In genomic region chr9:126348911-126349550, GRCh38 we compare ENCODE assay signal across 1 cellular context.
TF ChIP-seq lines count a peak whose summit lies in the region.

No MANE protein-coding gene starts in this region.

TF ChIP-seq in H1, 55 proteins besides CTCF, POLR2A, EP300 and RAD21:
- TF ChIP-seq, protein P1, sequence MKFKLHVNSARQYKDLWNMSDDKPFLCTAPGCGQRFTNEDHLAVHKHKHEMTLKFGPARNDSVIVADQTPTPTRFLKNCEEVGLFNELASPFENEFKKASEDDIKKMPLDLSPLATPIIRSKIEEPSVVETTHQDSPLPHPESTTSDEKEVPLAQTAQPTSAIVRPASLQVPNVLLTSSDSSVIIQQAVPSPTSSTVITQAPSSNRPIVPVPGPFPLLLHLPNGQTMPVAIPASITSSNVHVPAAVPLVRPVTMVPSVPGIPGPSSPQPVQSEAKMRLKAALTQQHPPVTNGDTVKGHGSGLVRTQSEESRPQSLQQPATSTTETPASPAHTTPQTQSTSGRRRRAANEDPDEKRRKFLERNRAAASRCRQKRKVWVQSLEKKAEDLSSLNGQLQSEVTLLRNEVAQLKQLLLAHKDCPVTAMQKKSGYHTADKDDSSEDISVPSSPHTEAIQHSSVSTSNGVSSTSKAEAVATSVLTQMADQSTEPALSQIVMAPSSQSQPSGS (IDR thresholded peaks at IDR 0.05; ENCODE audit: low read length), result no peak
- TF ChIP-seq CBX5 (IDR thresholded peaks at IDR 0.05; ENCODE audit: low read depth, low read length) (no peak), CHD1 (IDR thresholded peaks at IDR 0.05; ENCODE audit: low read depth, low read length) (no peak), SIN3A (conservative IDR thresholded peaks at IDR 0.05 in 1 of 2, IDR thresholded peaks at IDR 0.05 in 1 of 2; ENCODE audit: low read depth in 1 of 2, low read length in 2 of 2) (no peak), RXRA (IDR thresholded peaks at IDR 0.05; ENCODE audit: insufficient read depth, low read depth, low read length) (no peak), POLR2AphosphoS5 (IDR thresholded peaks at IDR 0.05; ENCODE audit: low read depth, low read length) (no peak), KDM1A (IDR thresholded peaks at IDR 0.05; ENCODE audit: borderline replicate concordance, low read length) (no peak), CREB1 (IDR thresholded peaks at IDR 0.05) (no peak), POU5F1 (IDR thresholded peaks at IDR 0.05; ENCODE audit: low read depth, low read length) (no peak), USF2 (IDR thresholded peaks at IDR 0.05; ENCODE audit: low read length) (no peak), NRF1 (IDR thresholded peaks at IDR 0.05; ENCODE audit: low read depth, low read length) (no peak), RFX5 (IDR thresholded peaks at IDR 0.05; ENCODE audit: borderline replicate concordance, low read depth, low read length) (no peak), YY1 (IDR thresholded peaks at IDR 0.05; ENCODE audit: low read depth, low read length) (no peak), SRF (IDR thresholded peaks at IDR 0.05; ENCODE audit: low read depth, low read length) (no peak), SP2 (IDR thresholded peaks at IDR 0.05; ENCODE audit: low read length) (no peak)
TF ChIP-seq in H1: peak in this region for 0.
